ENCODE assay signal across 10 cellular contexts in genomic region chr6:82568290-82568993, GRCh38.
DNase-seq lines count a peak whose midpoint lies in the region; ATAC-seq, FAIRE-seq and TF ChIP-seq lines count a peak whose summit lies in the region.
"Had no signal": no experiment of that assay in that cellular context is flagged by ENCODE, and none has a peak within 500 bp of the region (broad histone marks: within the 10 kb centered on the region; RNA-seq: fewer than 3 reads in every experiment).

No MANE protein-coding gene starts in this region.

- H3K27me3 ChIP-seq in aorta (ENCODE audit: control insufficient read depth in 1 of 2, insufficient read depth in 2 of 2, low read length in 1 of 2), result no peaks in the 10 kb centered on the region

- ATAC-seq in GM18907 (IDR thresholded peaks at IDR 0.05; ENCODE audit: unreplicated experiment) (peak; percentile 100), HG02588 (IDR thresholded peaks at IDR 0.05; ENCODE audit: unreplicated experiment) (peak; percentile 99), HG03460 (IDR thresholded peaks at IDR 0.05; ENCODE audit: unreplicated experiment) (peak; percentile 97), aorta (ENCODE audit: low FRiP score) (no peak)

- H3K27ac Mint-ChIP-seq in endothelial cell (ENCODE audit: unreplicated experiment), result no peak overlapping the region

- TF ChIP-seq CTCF in endothelial cell (IDR thresholded peaks at IDR 0.05; ENCODE audit: unreplicated experiment), result no peak

- no peaks in the 10 kb centered on the region for H3K4me1 ChIP-seq in aorta (ENCODE audit: control insufficient read depth in 1 of 2, insufficient read depth in 2 of 2, low read length in 2 of 2)
- H3K4me1 ChIP-seq: HAP-1 had no signal

- no peak overlapping the region for H3K27ac ChIP-seq in aorta (ENCODE audit: low read depth in 1 of 2, low read length in 2 of 2)

- no peaks in the 10 kb centered on the region for H3K36me3 Mint-ChIP-seq in endothelial cell (ENCODE audit: low read depth, unreplicated experiment)

- H3K36me3 ChIP-seq in aorta (ENCODE audit: control insufficient read depth in 1 of 2, insufficient read depth in 2 of 2, low read length in 1 of 2), result no peaks in the 10 kb centered on the region
- H3K36me3 ChIP-seq: HAP-1 had no signal

- WGBS in aorta, 2 donors, result 47 to 52% methylated on average over 6 of the region's 6 CpGs

- H3K9me3 Mint-ChIP-seq in endothelial cell (ENCODE audit: unreplicated experiment), result no peaks in the 10 kb centered on the region

- H3K4me3 ChIP-seq in aorta (ENCODE audit: low read length in 2 of 2), result no peak overlapping the region
- H3K4me3 ChIP-seq: HAP-1 had no signal

- DNase-seq in medulla oblongata (ENCODE audit: extremely low spot score) (peak; percentile 45), endothelial cell (ENCODE audit: low spot score) (no peak), aorta (no peak), NCI-H2196 treated with DMSO at 0.1 percent for 48 hours (lab: John Stamatoyannopoulos, UW; ENCODE audit: unreplicated experiment) (no peak), HTR-8/SVneo (ENCODE audit: insufficient read length, low spot score) (no peak)
- DNase-seq: DND-41 had no signal

- no peak for FAIRE-seq in HTR-8/SVneo (lab: Jason Lieb, UNC)

- no peak overlapping the region for H3K4me3 Mint-ChIP-seq in endothelial cell (ENCODE audit: unreplicated experiment)

- no peaks in the 10 kb centered on the region for H3K9me3 ChIP-seq in aorta (ENCODE audit: control insufficient read depth, low read length)
- H3K9me3 ChIP-seq: HAP-1 had no signal

- H3K4me1 Mint-ChIP-seq in endothelial cell (ENCODE audit: unreplicated experiment), result peaks cover 10% of the 10 kb centered on the region

- no peaks in the 10 kb centered on the region for H3K27me3 Mint-ChIP-seq in endothelial cell (ENCODE audit: unreplicated experiment)

- intact Hi-C loops in aorta (cut with DNase I), result no loop called here
